In genomic region chr3:113485161-113485609, GRCh38 we compare ENCODE assay signal across 15 cellular contexts. TPM values are rescaled to one million over a fixed set of nuclear protein-coding genes. Genes with fewer than 3 reads are reported as not detected.
DNase-seq lines count a peak whose midpoint lies in the region; ATAC-seq, FAIRE-seq and TF ChIP-seq lines count a peak whose summit lies in the region.
"Had no signal": no experiment of that assay in that cellular context is flagged by ENCODE, and none has a peak within 500 bp of the region (broad histone marks: within the 10 kb centered on the region; RNA-seq: fewer than 3 reads in every experiment).

No MANE protein-coding gene starts in this region.

- H3K4me3 ChIP-seq in HepG2 (replicated peaks in 1 of 3; ENCODE audit: insufficient read depth in 1 of 3, low read depth in 2 of 3, low read length in 3 of 3): no peak overlapping the region; a peak in 1 of 6 replicates
- no peak overlapping the region for H3K4me3 ChIP-seq in right lobe of liver
- no peak overlapping the region for H3K4me3 ChIP-seq in endodermal cell (ENCODE audit: low read length)
- H3K4me3 ChIP-seq in transverse colon: no peak overlapping the region
- H3K4me3 ChIP-seq: esophagus squamous epithelium, tibial nerve had no signal

- H3K27ac ChIP-seq in HepG2 (ENCODE audit: extremely low read length, insufficient read depth, low read length): peak overlapping the region; percentile 29
- H3K27ac ChIP-seq in right lobe of liver: no peak overlapping the region
- H3K27ac ChIP-seq in endodermal cell (ENCODE audit: low read depth, low read length): no peak overlapping the region
- no peak overlapping the region for H3K27ac ChIP-seq in transverse colon
- H3K27ac ChIP-seq: esophagus squamous epithelium, tibial nerve had no signal

- H3K9me3 ChIP-seq in HepG2 (ENCODE audit: low read length) (no peaks in the 10 kb centered on the region), right lobe of liver (no peaks in the 10 kb centered on the region), endodermal cell (ENCODE audit: control insufficient read depth, low read length) (peaks cover 9% of the 10 kb centered on the region), transverse colon (no peaks in the 10 kb centered on the region)
- H3K9me3 ChIP-seq: esophagus squamous epithelium, tibial nerve had no signal

- peaks cover 12% of the 10 kb centered on the region for H3K4me1 ChIP-seq in HepG2 (ENCODE audit: insufficient read depth, low read length)
- H3K4me1 ChIP-seq in right lobe of liver: no peaks in the 10 kb centered on the region
- no peaks in the 10 kb centered on the region for H3K4me1 ChIP-seq in endodermal cell (ENCODE audit: control insufficient read depth, insufficient read depth, low read length)
- H3K4me1 ChIP-seq in transverse colon: no peaks in the 10 kb centered on the region
- H3K4me1 ChIP-seq: esophagus squamous epithelium, tibial nerve had no signal

- no peak overlapping the region for H3K27ac Mint-ChIP-seq in endodermal cell
- H3K27ac Mint-ChIP-seq: activated naive CD8-positive, alpha-beta T cell treated with anti-CD3 and anti-CD28 coated beads for 36 hours had no signal

- peaks cover 46% of the 10 kb centered on the region for H3K9me3 Mint-ChIP-seq in endodermal cell

- DNase-seq in HepG2 (ENCODE audit: low spot score) (peak; percentile 53), right lobe of liver (no peak), endodermal cell (peak; percentile 41), transverse colon (peak; percentile 6), SW 1271 (lab: John Stamatoyannopoulos, UW) (no peak), CD1c-positive myeloid dendritic cell (ENCODE audit: extremely low spot score) (no peak), NCI-H2196 (lab: John Stamatoyannopoulos, UW; ENCODE audit: unreplicated experiment) (no peak)
- DNase-seq in activated CD4-positive, alpha-beta T cell treated with anti-CD3 and anti-CD28 coated beads, Interleukin-2, amount 50 U/mL, for 1 hour: peak; percentile 13
- DNase-seq: activated naive CD8-positive, alpha-beta T cell treated with anti-CD3 and anti-CD28 coated beads for 36 hours; esophagus squamous epithelium; hypothalamus; occipital lobe; SHP77 had no signal

- CTCF ChIA-PET in HepG2 (lab: Yijun Ruan, JAX; ENCODE audit: low intra/inter-chr PET ratio, low total read pairs): no interaction called here

- peak overlapping the region; percentile 16; the same call in 1 of the 2 replicates for H3K4me2 ChIP-seq in HepG2 (ENCODE audit: low read depth, low read length)

- H3K4me3 Mint-ChIP-seq in endodermal cell: no peak overlapping the region
- H3K4me3 Mint-ChIP-seq: activated naive CD8-positive, alpha-beta T cell treated with anti-CD3 and anti-CD28 coated beads for 36 hours had no signal

- FAIRE-seq in HepG2 (lab: Jason Lieb, UNC): no peak

- TF ChIP-seq POLR2A in HepG2 (IDR thresholded peaks at IDR 0.05; ENCODE audit: insufficient read depth in 1 of 2, low read depth in 2 of 2, low read length in 2 of 2): no peak
- no peak for TF ChIP-seq POLR2A in right lobe of liver (IDR thresholded peaks at IDR 0.05)
- TF ChIP-seq POLR2A in transverse colon (IDR thresholded peaks at IDR 0.05): no peak

- no peak for TF ChIP-seq RAD21 in HepG2 (CRISPR knock-in tag; IDR thresholded peaks at IDR 0.05)

- TF ChIP-seq EP300 in HepG2 (IDR thresholded peaks at IDR 0.05; ENCODE audit: low read depth in 2 of 2, low read length in 2 of 2): no peak
- TF ChIP-seq EP300 in HepG2 (CRISPR knock-in tag; IDR thresholded peaks at IDR 0.05; ENCODE audit: borderline replicate concordance): no peak
- no peak for TF ChIP-seq EP300 in transverse colon (IDR thresholded peaks at IDR 0.05; ENCODE audit: low read depth)

- in situ Hi-C loops in HepG2 (cut with HindIII; ENCODE audit: extremely low pct_ligation_motif_present, low pct_unique_long_range_greater_than_20kb) (no loop called here), transverse colon (cut with MboI; ENCODE audit: low pct_ligation_motif_present in 1 of 4, low pct_unique_long_range_greater_than_20kb in 1 of 4, low sequenced_read_pairs in 3 of 4) (no loop called here)

- H3K36me3 ChIP-seq in HepG2 (replicated peaks in 1 of 2; ENCODE audit: control insufficient read depth in 1 of 2, insufficient read depth in 2 of 2, low read length in 2 of 2): 0 out of 5 replicates have a peak, but pooled peaks cover 0 to 4% of the 10 kb centered on the region in 2 experiments
- no peaks in the 10 kb centered on the region for H3K36me3 ChIP-seq in right lobe of liver
- H3K36me3 ChIP-seq in endodermal cell (ENCODE audit: control insufficient read depth, insufficient read depth, low read length): peaks cover 3% of the 10 kb centered on the region
- peaks cover 0 to 29% (median 4%) of the 10 kb centered on the region in 4 donors for H3K36me3 ChIP-seq in transverse colon

- no peaks in the 10 kb centered on the region for H3K27me3 Mint-ChIP-seq in endodermal cell (ENCODE audit: insufficient read depth)
- H3K27me3 Mint-ChIP-seq: activated naive CD8-positive, alpha-beta T cell treated with anti-CD3 and anti-CD28 coated beads for 36 hours had no signal

- no peaks in the 10 kb centered on the region for H3K27me3 ChIP-seq in HepG2 (ENCODE audit: control insufficient read depth in 1 of 2, insufficient read depth in 2 of 2, low read length in 2 of 2)
- H3K27me3 ChIP-seq in right lobe of liver: no peaks in the 10 kb centered on the region
- no peaks in the 10 kb centered on the region for H3K27me3 ChIP-seq in endodermal cell (ENCODE audit: control insufficient read depth, insufficient read depth, low read length, poor library complexity, severe bottlenecking)
- H3K27me3 ChIP-seq in transverse colon: no peaks in the 10 kb centered on the region
- H3K27me3 ChIP-seq: esophagus squamous epithelium, tibial nerve had no signal

- H3K36me3 Mint-ChIP-seq in endodermal cell (ENCODE audit: low read depth): peaks cover 44% of the 10 kb centered on the region

- POLR2A ChIA-PET in HepG2 (lab: Yijun Ruan, JAX): interaction anchor here (1.5 kb wide), 1 partner anchor 30 kb away, joined by 5 read pairs; the partner anchor contains the start of gene SPICE1

- 64% methylated on average over 8 of the region's 8 CpGs for WGBS in HepG2 (ENCODE audit: low lambda C conversion rate)
- WGBS in right lobe of liver (ENCODE audit: insufficient coverage, low coverage, low lambda C conversion rate, missing lambda C conversion rate): 70% methylated on average over 5 of the region's 8 CpGs
- WGBS in endodermal cell (ENCODE audit: insufficient coverage in 1 of 2, insufficient read length in 1 of 2), 2 experiments: 83 to 91% methylated on average over 4 to 8 of the region's 8 CpGs
- WGBS in transverse colon (ENCODE audit: low coverage in 1 of 2), 2 donors: 70 to 100% methylated on average over 2 to 8 of the region's 8 CpGs

- no peak overlapping the region for H2AFZ ChIP-seq in HepG2 (ENCODE audit: low read length)

- intact Hi-C loops in HepG2 (cut with micrococcal nuclease; ENCODE audit: unreplicated experiment): no loop called here
- intact Hi-C loops in right lobe of liver (cut with DNase I): no loop called here
- intact Hi-C loops in transverse colon (cut with DNase I; ENCODE audit: low total_unique reads): no loop called here

- no TSS peak for BruUV-seq in HepG2 (replicated peaks; lab: Mats Ljungman, UMichigan)

- no peak for TF ChIP-seq CTCF in HepG2 (CRISPR knock-in tag; IDR thresholded peaks at IDR 0.05)
- no peak for TF ChIP-seq CTCF in right lobe of liver (IDR thresholded peaks at IDR 0.05)
- no peak for TF ChIP-seq CTCF in endodermal cell (conservative IDR thresholded peaks at IDR 0.05)
- no peak for TF ChIP-seq CTCF in transverse colon (IDR thresholded peaks at IDR 0.05)

- H3K9ac ChIP-seq in HepG2 (ENCODE audit: insufficient read depth, low read depth, low read length) (no peak overlapping the region), endodermal cell (ENCODE audit: extremely low read depth, low read length, poor library complexity, severe bottlenecking) (no peak overlapping the region)

- peak; percentile 81 for ATAC-seq in HepG2
- ATAC-seq in right lobe of liver: no peak

- no peaks in the 10 kb centered on the region for H3K4me1 Mint-ChIP-seq in endodermal cell
- H3K4me1 Mint-ChIP-seq: activated naive CD8-positive, alpha-beta T cell treated with anti-CD3 and anti-CD28 coated beads for 36 hours had no signal

- no peaks in the 10 kb centered on the region for H3K79me2 ChIP-seq in HepG2 (ENCODE audit: insufficient read depth, low read length)

- H4K20me1 ChIP-seq in HepG2 (ENCODE audit: insufficient read depth, low read length): no peaks in the 10 kb centered on the region

RNA-seq across cellular contexts. Expression of gene SPICE1, which starts 29.8 kb away (rescaled TPM):
- total RNA-seq in HepG2 (2016; rRNA removed; fragmentation: Illumina TruSeq; extraction: Trizol) (11.8 and 11.9 TPM in 2 replicates), right lobe of liver (10 to 100 TPM in 2 of 6 experiments, 1 to 10 TPM in 4; 4.6 to 16.0 (median 8.2) TPM), endodermal cell (10 to 100 TPM; 20.7 to 36.2 TPM), transverse colon (10 to 100 TPM in 3 of 4 donors, 1 to 10 TPM in 1; 2.6 to 34.0 (median 19.9) TPM)
- total RNA-seq in HepG2 (2016; cell fraction: cytosol; rRNA removed; fragmentation: Illumina TruSeq; extraction: Trizol; ENCODE audit: low read depth): 21.2 and 21.9 TPM in 2 replicates
- 10.0 and 10.2 TPM in 2 replicates for total RNA-seq in HepG2 (2016; cell fraction: insoluble cytoplasmic fraction; rRNA removed; fragmentation: Illumina TruSeq; extraction: Trizol)
- 6.4 and 7.6 TPM in 2 replicates for total RNA-seq in HepG2 (2016; cell fraction: membrane; rRNA removed; fragmentation: Illumina TruSeq; extraction: Trizol)
- 21.7 and 24.8 TPM in 2 replicates for total RNA-seq in HepG2 (2016; cell fraction: nucleus; rRNA removed; fragmentation: Illumina TruSeq; extraction: Trizol)
- polyA plus RNA-seq in HepG2 (2011; rRNA removed): 2.4 and 2.8 TPM in 2 replicates
- polyA plus RNA-seq in HepG2 (2011; cell fraction: cytosol; rRNA removed): 1.3 TPM in 2 replicates
- polyA plus RNA-seq in HepG2 (2011; cell fraction: nucleus; rRNA removed): 6.3 and 6.5 TPM in 2 replicates
- polyA plus RNA-seq in HepG2 (2012): 1.8 and 2.8 TPM in 2 replicates
- polyA plus RNA-seq in HepG2 (2016; cell fraction: cytosol; fragmentation: Illumina TruSeq; extraction: Trizol; ENCODE audit: low read depth): 0.20 and 0.35 TPM in 2 replicates
- polyA plus RNA-seq in HepG2 (2016; cell fraction: insoluble cytoplasmic fraction; fragmentation: Illumina TruSeq; extraction: Trizol; ENCODE audit: low read depth): 5.4 and 7.2 TPM in 2 replicates
- 0.58 and 0.80 TPM in 2 replicates for polyA plus RNA-seq in HepG2 (2016; cell fraction: membrane; fragmentation: Illumina TruSeq; extraction: Trizol; ENCODE audit: low read depth)
- polyA plus RNA-seq in HepG2 (2016; cell fraction: nucleus; fragmentation: Illumina TruSeq; extraction: Trizol; ENCODE audit: insufficient read depth, low read depth): 11.1 and 14.6 TPM in 2 replicates
- polyA minus RNA-seq in HepG2 (2011; rRNA and poly(A)+ RNA removed; ENCODE audit: low replicate concordance): 2.4 and 6.1 TPM in 2 replicates
- polyA minus RNA-seq in HepG2 (2011; cell fraction: cytosol; rRNA and poly(A)+ RNA removed): 3.6 and 4.1 TPM in 2 replicates
- 39.5 and 51.1 TPM in 2 replicates for polyA minus RNA-seq in HepG2 (2011; cell fraction: nucleus; rRNA and poly(A)+ RNA removed)
- polyA plus RNA-seq in endodermal cell (2013, experiment 1 of 2): 30.1 TPM
- 27.7 TPM for polyA plus RNA-seq in endodermal cell (2013, experiment 2 of 2)

RNA-seq across cellular contexts. Expression of gene CFAP44, which starts 43.9 kb away (rescaled TPM):
- total RNA-seq in HepG2 (2016; rRNA removed; fragmentation: Illumina TruSeq; extraction: Trizol) (0.90 and 4.7 TPM in 2 replicates), right lobe of liver (1 to 10 TPM in 5 of 6 experiments, under 1 TPM in 1; 0.86 to 4.7 (median 2.6) TPM), endodermal cell (1 to 10 TPM; 1.7 to 3.1 TPM), transverse colon (10 to 100 TPM; 11.7 to 22.4 (median 13.9) TPM)
- 5.5 and 9.5 TPM in 2 replicates for total RNA-seq in HepG2 (2016; cell fraction: cytosol; rRNA removed; fragmentation: Illumina TruSeq; extraction: Trizol; ENCODE audit: low read depth)
- total RNA-seq in HepG2 (2016; cell fraction: insoluble cytoplasmic fraction; rRNA removed; fragmentation: Illumina TruSeq; extraction: Trizol): 1.8 and 5.3 TPM in 2 replicates
- 1.2 and 2.6 TPM in 2 replicates for total RNA-seq in HepG2 (2016; cell fraction: membrane; rRNA removed; fragmentation: Illumina TruSeq; extraction: Trizol)
- 11.4 and 12.9 TPM in 2 replicates for total RNA-seq in HepG2 (2016; cell fraction: nucleus; rRNA removed; fragmentation: Illumina TruSeq; extraction: Trizol)
- polyA plus RNA-seq in HepG2 (2011; rRNA removed): 1.7 and 2.1 TPM in 2 replicates
- 0.17 and 0.22 TPM in 2 replicates for polyA plus RNA-seq in HepG2 (2011; cell fraction: cytosol; rRNA removed)
- 8.3 and 9.3 TPM in 2 replicates for polyA plus RNA-seq in HepG2 (2011; cell fraction: nucleus; rRNA removed)
- polyA plus RNA-seq in HepG2 (2012): 1.9 and 3.5 TPM in 2 replicates
- polyA plus RNA-seq in HepG2 (2016; cell fraction: cytosol; fragmentation: Illumina TruSeq; extraction: Trizol; ENCODE audit: low read depth): 0.07 and 0.16 TPM in 2 replicates
- 1.3 and 1.7 TPM in 2 replicates for polyA plus RNA-seq in HepG2 (2016; cell fraction: insoluble cytoplasmic fraction; fragmentation: Illumina TruSeq; extraction: Trizol; ENCODE audit: low read depth)
- polyA plus RNA-seq in HepG2 (2016; cell fraction: membrane; fragmentation: Illumina TruSeq; extraction: Trizol; ENCODE audit: low read depth): 0.23 and 0.32 TPM in 2 replicates
- 18.0 and 21.1 TPM in 2 replicates for polyA plus RNA-seq in HepG2 (2016; cell fraction: nucleus; fragmentation: Illumina TruSeq; extraction: Trizol; ENCODE audit: insufficient read depth, low read depth)
- polyA minus RNA-seq in HepG2 (2011; rRNA and poly(A)+ RNA removed; ENCODE audit: low replicate concordance): 2.9 and 5.7 TPM in 2 replicates
- 0.49 and 0.53 TPM in 2 replicates for polyA minus RNA-seq in HepG2 (2011; cell fraction: cytosol; rRNA and poly(A)+ RNA removed)
- 15.9 and 20.9 TPM in 2 replicates for polyA minus RNA-seq in HepG2 (2011; cell fraction: nucleus; rRNA and poly(A)+ RNA removed)
- polyA plus RNA-seq in endodermal cell (2013, experiment 1 of 2): 2.9 TPM
- polyA plus RNA-seq in endodermal cell (2013, experiment 2 of 2): 3.8 TPM

RNA-seq across cellular contexts. Expression of gene SIDT1, which starts 47.2 kb away (rescaled TPM):
- 0.07 TPM in 1 of 2 replicates, not detected in the other for total RNA-seq in HepG2 (2016; rRNA removed; fragmentation: Illumina TruSeq; extraction: Trizol)
- total RNA-seq in HepG2 (2016; cell fraction: cytosol; rRNA removed; fragmentation: Illumina TruSeq; extraction: Trizol; ENCODE audit: low read depth): not detected in 2 replicates
- total RNA-seq in HepG2 (2016; cell fraction: insoluble cytoplasmic fraction; rRNA removed; fragmentation: Illumina TruSeq; extraction: Trizol): 0.13 and 0.22 TPM in 2 replicates
- total RNA-seq in HepG2 (2016; cell fraction: membrane; rRNA removed; fragmentation: Illumina TruSeq; extraction: Trizol): not detected in 2 replicates
- total RNA-seq in HepG2 (2016; cell fraction: nucleus; rRNA removed; fragmentation: Illumina TruSeq; extraction: Trizol): 0.19 and 0.37 TPM in 2 replicates
- 0.07 TPM in 1 of 2 replicates, not detected in the other for polyA plus RNA-seq in HepG2 (2011; rRNA removed)
- 0.04 and 0.05 TPM in 2 replicates for polyA plus RNA-seq in HepG2 (2011; cell fraction: cytosol; rRNA removed)
- polyA plus RNA-seq in HepG2 (2011; cell fraction: nucleus; rRNA removed): 0.05 and 0.32 TPM in 2 replicates
- 0.03 TPM in 1 of 2 replicates, not detected in the other for polyA plus RNA-seq in HepG2 (2012)
- not detected in 2 replicates for polyA plus RNA-seq in HepG2 (2016; cell fraction: cytosol; fragmentation: Illumina TruSeq; extraction: Trizol; ENCODE audit: low read depth)
- not detected in 2 replicates for polyA plus RNA-seq in HepG2 (2016; cell fraction: insoluble cytoplasmic fraction; fragmentation: Illumina TruSeq; extraction: Trizol; ENCODE audit: low read depth)
- not detected in 2 replicates for polyA plus RNA-seq in HepG2 (2016; cell fraction: membrane; fragmentation: Illumina TruSeq; extraction: Trizol; ENCODE audit: low read depth)
- polyA plus RNA-seq in HepG2 (2016; cell fraction: nucleus; fragmentation: Illumina TruSeq; extraction: Trizol; ENCODE audit: insufficient read depth, low read depth): 1.4 TPM in 1 of 2 replicates, not detected in the other
- polyA minus RNA-seq in HepG2 (2011; rRNA and poly(A)+ RNA removed; ENCODE audit: low replicate concordance): 1.4 TPM in 1 of 2 replicates, not detected in the other
- 0.20 TPM in 1 of 2 replicates, not detected in the other for polyA minus RNA-seq in HepG2 (2011; cell fraction: cytosol; rRNA and poly(A)+ RNA removed)
- not detected in 2 replicates for polyA minus RNA-seq in HepG2 (2011; cell fraction: nucleus; rRNA and poly(A)+ RNA removed)
- total RNA-seq in right lobe of liver: under 1 TPM; 0.25 to 0.53 (median 0.35) TPM
- total RNA-seq in endodermal cell: not detected
- 0.25 TPM for polyA plus RNA-seq in endodermal cell (2013, experiment 1 of 2)
- polyA plus RNA-seq in endodermal cell (2013, experiment 2 of 2): 0.70 TPM
- 100 to 1,000 TPM in 1 of 4 donors, 10 to 100 TPM in 3; 35.6 to 134 (median 83.4) TPM for total RNA-seq in transverse colon
- total RNA-seq: chondrocyte had no signal

Comparison
In these comparisons a context has a peak if more than half of its experiments do, and no peak if none do; other contexts are left out.
1. DNase-seq: peak in HepG2 (single experiment), activated CD4-positive, alpha-beta T cell treated with anti-CD3 and anti-CD28 coated beads, Interleukin-2, amount 50 U/mL, for 1 hour (single experiment), endodermal cell (single experiment) and transverse colon (single experiment); none in right lobe of liver (0 of 3), SW 1271 (0 of 2), CD1c-positive myeloid dendritic cell (single experiment) and NCI-H2196 (single experiment).
2. RNA of gene SIDT1, which starts 47.2 kb away (total RNA-seq): 35.6 to 134 TPM in transverse colon; 0.25 to 0.53 TPM in right lobe of liver, 0.07 to 0.37 TPM in HepG2 and not detected in endodermal cell; every median in the first group is over 10 times any median in the second.